ENCODE assay signal across 9 cellular contexts in the genomic region with DNA sequence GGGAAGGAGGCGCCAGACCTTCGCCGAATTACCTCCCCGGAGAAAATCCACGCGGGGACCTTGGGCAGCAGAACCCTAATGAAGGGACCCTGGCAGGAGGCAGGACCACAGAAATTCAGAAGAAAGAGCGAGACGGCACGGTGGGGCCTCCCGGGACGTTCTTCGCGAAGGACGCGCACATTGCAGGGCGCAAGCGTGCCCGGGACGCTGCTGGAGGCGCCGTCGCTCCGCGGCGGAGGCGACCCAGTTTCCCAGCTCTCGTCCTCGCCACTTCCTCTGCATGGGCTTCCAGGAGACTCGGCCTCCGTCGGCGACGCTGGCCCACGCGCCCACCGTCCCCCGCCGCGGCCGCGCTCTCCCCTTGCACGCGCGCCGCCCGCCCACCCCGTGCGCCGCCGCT. TPM values are rescaled to one million over a fixed set of nuclear protein-coding genes. Genes with fewer than 3 reads are reported as not detected.
DNase-seq lines count a peak whose midpoint lies in the region; ATAC-seq and TF ChIP-seq lines count a peak whose summit lies in the region.
"Had no signal": no experiment of that assay in that cellular context is flagged by ENCODE, and none has a peak within 500 bp of the region (broad histone marks: within the 10 kb centered on the region; RNA-seq: fewer than 3 reads in every experiment).

No MANE protein-coding gene starts in this region.

- peaks cover 10% of the 10 kb centered on the region for H3F3A ChIP-seq in smooth muscle cell (ENCODE audit: low read depth)

- peak; percentile 55 for ATAC-seq in activated naive CD4-positive, alpha-beta T cell treated with anti-CD3 and anti-CD28 coated beads, Interleukin-2, amount 50 U/mL, for 72 hours
- ATAC-seq in GM21367 (IDR thresholded peaks at IDR 0.05; ENCODE audit: unreplicated experiment), result no peak

- H3K36me3 ChIP-seq in smooth muscle cell (ENCODE audit: low read depth), result no peaks in the 10 kb centered on the region
- H3K36me3 ChIP-seq: pancreas had no signal

- no peaks in the 10 kb centered on the region for H4K20me1 ChIP-seq in smooth muscle cell (ENCODE audit: low read depth)

- no peak for TF ChIP-seq CTCF in HFF-Myc (IDR thresholded peaks at IDR 0.05; ENCODE audit: low read depth, low read length, missing control alignments)
- TF ChIP-seq CTCF in smooth muscle cell (IDR thresholded peaks at IDR 0.05; ENCODE audit: borderline replicate concordance, insufficient read depth, poor library complexity, severe bottlenecking), result no peak
- TF ChIP-seq CTCF in lower leg skin (IDR thresholded peaks at IDR 0.05), result no peak

- H3K36me3 Mint-ChIP-seq in activated naive CD4-positive, alpha-beta T cell treated with anti-CD3 and anti-CD28 coated beads, Interleukin-2, amount 50 U/mL, for 72 hours, result no peaks in the 10 kb centered on the region

- peaks cover 0 to under 1% of the 10 kb centered on the region in 2 donors for H3K9me3 Mint-ChIP-seq in activated naive CD4-positive, alpha-beta T cell treated with anti-CD3 and anti-CD28 coated beads, Interleukin-2, amount 50 U/mL, for 72 hours

- peaks cover 36% of the 10 kb centered on the region for H3K4me1 ChIP-seq in smooth muscle cell (ENCODE audit: low read depth)

- TF ChIP-seq POLR2A in lower leg skin (IDR thresholded peaks at IDR 0.05), result no peak

- no peak overlapping the region for H3K27ac ChIP-seq in smooth muscle cell (ENCODE audit: low read depth)
- H3K27ac ChIP-seq: pancreas had no signal

- no peak overlapping the region for H3K27ac Mint-ChIP-seq in activated naive CD4-positive, alpha-beta T cell treated with anti-CD3 and anti-CD28 coated beads, Interleukin-2, amount 50 U/mL, for 72 hours

- no peaks in the 10 kb centered on the region for H3K79me2 ChIP-seq in smooth muscle cell (ENCODE audit: low read depth)

- WGBS in smooth muscle cell (ENCODE audit: low lambda C conversion rate), result 4% methylated on average over 21 of the region's 50 CpGs
- 4 to 6% methylated on average over 39 to 45 of the region's 50 CpGs for WGBS in lower leg skin, 2 donors

- DNase-seq in HFF-Myc (ENCODE audit: extremely low read depth, low read depth), result no peak
- no peak for DNase-seq in activated naive CD4-positive, alpha-beta T cell treated with anti-CD3 and anti-CD28 coated beads, Interleukin-2, amount 50 U/mL, for 72 hours (ENCODE audit: low spot score in 2 of 2)
- DNase-seq in smooth muscle cell (lab: John Stamatoyannopoulos, UW; ENCODE audit: unreplicated experiment), result no peak
- no peak for DNase-seq in lower leg skin (ENCODE audit: low spot score in 2 of 2)
- DNase-seq in SW480 (ENCODE audit: low spot score), result no peak
- DNase-seq in NCI-H1092 treated with DMSO at 0.1 percent for 48 hours (lab: John Stamatoyannopoulos, UW), result no peak
- DNase-seq: pancreas had no signal

- no peaks in the 10 kb centered on the region for H3K9me3 ChIP-seq in smooth muscle cell (replicated peaks; ENCODE audit: low read depth)
- H3K9me3 ChIP-seq: pancreas had no signal

- peak overlapping the region; percentile 16; the same call in 1 of the 2 replicates for H3K4me3 ChIP-seq in HFF-Myc (replicated peaks; ENCODE audit: low read depth, low read length)
- peak overlapping the region; percentile 17 for H3K4me3 ChIP-seq in iPS-11a (ENCODE audit: low read depth, low read length)
- H3K4me3 ChIP-seq in smooth muscle cell, result peak overlapping the region; percentile 38
- no peak overlapping the region for H3K4me3 ChIP-seq in lower leg skin (ENCODE audit: low read depth, poor library complexity, severe bottlenecking)

- no peaks in the 10 kb centered on the region for H3K27me3 ChIP-seq in smooth muscle cell (ENCODE audit: low read depth)
- H3K27me3 ChIP-seq: pancreas had no signal

- intact Hi-C loops in lower leg skin (cut with DNase I; ENCODE audit: low total_unique reads), result no loop called here

- H3K9ac ChIP-seq in smooth muscle cell (ENCODE audit: low read depth), result no peak overlapping the region

- H3K4me2 ChIP-seq in smooth muscle cell, result peak overlapping the region; percentile 91

- H2AFZ ChIP-seq in smooth muscle cell (ENCODE audit: low read depth), result peak overlapping the region; percentile 89

RNA-seq across cellular contexts. Expression of a gene that starts 31.9 kb away (rescaled TPM):
- 10 to 100 TPM; 15.4 to 75.9 TPM for total RNA-seq in activated naive CD4-positive, alpha-beta T cell treated with anti-CD3 and anti-CD28 coated beads, Interleukin-2, amount 50 U/mL, for 72 hours
- total RNA-seq in smooth muscle cell, result 21.9 and 25.9 TPM in 2 replicates
- 20.2 and 27.7 TPM in 2 replicates for polyA plus RNA-seq in smooth muscle cell
- total RNA-seq in lower leg skin, result 10 to 100 TPM; 25.9 to 69.4 (median 35.2) TPM
